ENCODE assay signal across 13 cellular contexts in genomic region chr16:47311738-47312505, GRCh38.
DNase-seq lines count a peak whose midpoint lies in the region; ATAC-seq and TF ChIP-seq lines count a peak whose summit lies in the region.
"Had no signal": no experiment of that assay in that cellular context is flagged by ENCODE, and none has a peak within 500 bp of the region (broad histone marks: within the 10 kb centered on the region; RNA-seq: fewer than 3 reads in every experiment).

No MANE protein-coding gene starts in this region.

- DNase-seq in Caki2 (ENCODE audit: low read depth) (peak; percentile 0), cardiac fibroblast (ENCODE audit: low read depth in 2 of 2) (peak; percentile 7 to 48), kidney epithelial cell (ENCODE audit: low read depth) (peak; percentile 39), GF-D8 (lab: John Stamatoyannopoulos, UW) (no peak), heart right ventricle (no peak)
- no peak for DNase-seq in activated CD4-positive, alpha-beta T cell treated with anti-CD3 and anti-CD28 coated beads, Interleukin-2, amount 50 U/mL, for 1 hour
- DNase-seq in activated CD4-positive, alpha-beta memory T cell treated with anti-CD3 and anti-CD28 coated beads, Interleukin-2, amount 10 ng/mL, durations not matched to agents 7 days and 5 days: no peak
- DNase-seq: activated CD4-positive, CD25-positive, alpha-beta regulatory T cell treated with anti-CD3 and anti-CD28 coated beads, Interleukin-2, amount 50 U/mL, for 72 hours; activated naive CD4-positive, alpha-beta T cell treated with anti-CD3 and anti-CD28 coated beads for 36 hours; NCI-H146 had no signal

- ATAC-seq in heart right ventricle: no peak

- intact Hi-C loops in heart right ventricle (cut with DNase I): no loop called here

- no peak for TF ChIP-seq RAD21 in Ishikawa (IDR thresholded peaks at IDR 0.05; ENCODE audit: low read depth)

- H3K4me3 ChIP-seq in cardiac fibroblast (replicated peaks in 1 of 2; ENCODE audit: low read depth in 2 of 2, low read length in 2 of 2): no peak overlapping the region
- no peak overlapping the region for H3K4me3 ChIP-seq in kidney epithelial cell (ENCODE audit: low read depth, low read length)
- no peak overlapping the region for H3K4me3 ChIP-seq in heart right ventricle

- H3K36me3 ChIP-seq in kidney epithelial cell (ENCODE audit: control insufficient read depth, insufficient read depth, low read length) (no peaks in the 10 kb centered on the region), heart right ventricle (peaks cover 0 to 32% (median 0%) of the 10 kb centered on the region in 9 donors)

- TF ChIP-seq CTCF in cardiac fibroblast (IDR thresholded peaks at IDR 0.05; ENCODE audit: low read depth, low read length) (no peak), kidney epithelial cell (IDR thresholded peaks at IDR 0.05; ENCODE audit: insufficient read depth, low read length, poor library complexity, severe bottlenecking) (no peak), heart right ventricle (IDR thresholded peaks at IDR 0.05) (no peak)

- no peaks in the 10 kb centered on the region for H3K27me3 ChIP-seq in kidney epithelial cell (ENCODE audit: control insufficient read depth, insufficient read depth, low read length)
- no peaks in the 10 kb centered on the region for H3K27me3 ChIP-seq in heart right ventricle

- POLR2A ChIA-PET in activated CD4-positive, alpha-beta memory T cell treated with anti-CD3 and anti-CD28 coated beads, Interleukin-2, amount 10 ng/mL, durations not matched to agents 7 days and 5 days (lab: Charles Lee): no interaction called here

- H3K9me3 Mint-ChIP-seq in activated CD4-positive, alpha-beta memory T cell treated with anti-CD3 and anti-CD28 coated beads, Interleukin-2, amount 10 ng/mL, durations not matched to agents 7 days and 5 days: no peaks in the 10 kb centered on the region
- H3K9me3 Mint-ChIP-seq: activated naive CD4-positive, alpha-beta T cell treated with anti-CD3 and anti-CD28 coated beads for 36 hours had no signal

- no peaks in the 10 kb centered on the region for H3K9me3 ChIP-seq in heart right ventricle

- no peak overlapping the region for H3K27ac ChIP-seq in heart right ventricle

- no peak overlapping the region for H3K27ac Mint-ChIP-seq in activated CD4-positive, alpha-beta memory T cell treated with anti-CD3 and anti-CD28 coated beads, Interleukin-2, amount 10 ng/mL, durations not matched to agents 7 days and 5 days
- H3K27ac Mint-ChIP-seq: activated naive CD4-positive, alpha-beta T cell treated with anti-CD3 and anti-CD28 coated beads for 36 hours; CD14-positive monocyte; memory B cell had no signal

- H3K27me3 Mint-ChIP-seq in activated CD4-positive, alpha-beta memory T cell treated with anti-CD3 and anti-CD28 coated beads, Interleukin-2, amount 10 ng/mL, durations not matched to agents 7 days and 5 days: no peaks in the 10 kb centered on the region
- H3K27me3 Mint-ChIP-seq: memory B cell had no signal

- no peaks in the 10 kb centered on the region for H3K4me1 Mint-ChIP-seq in activated CD4-positive, alpha-beta memory T cell treated with anti-CD3 and anti-CD28 coated beads, Interleukin-2, amount 10 ng/mL, durations not matched to agents 7 days and 5 days

- in situ Hi-C loops in Caki2 (cut with HindIII; ENCODE audit: low pct_unique_long_range_greater_than_20kb, low sequenced_read_pairs): no loop called here

- H3K4me3 Mint-ChIP-seq in activated CD4-positive, alpha-beta memory T cell treated with anti-CD3 and anti-CD28 coated beads, Interleukin-2, amount 10 ng/mL, durations not matched to agents 7 days and 5 days: no peak overlapping the region
- H3K4me3 Mint-ChIP-seq: activated naive CD4-positive, alpha-beta T cell treated with anti-CD3 and anti-CD28 coated beads for 36 hours; CD14-positive monocyte; memory B cell had no signal

- H3K36me3 Mint-ChIP-seq in activated CD4-positive, alpha-beta memory T cell treated with anti-CD3 and anti-CD28 coated beads, Interleukin-2, amount 10 ng/mL, durations not matched to agents 7 days and 5 days (ENCODE audit: low read depth): peaks cover 7% of the 10 kb centered on the region

- CTCF ChIA-PET in activated CD4-positive, alpha-beta memory T cell treated with anti-CD3 and anti-CD28 coated beads, Interleukin-2, amount 10 ng/mL, durations not matched to agents 7 days and 5 days (lab: Charles Lee): no interaction called here

- WGBS in heart right ventricle, 2 donors: 61 to 68% methylated on average over 8 of the region's 8 CpGs

- peaks cover 0 to 31% (median 0%) of the 10 kb centered on the region in 9 donors for H3K4me1 ChIP-seq in heart right ventricle

- no peak for TF ChIP-seq EP300 in Ishikawa (IDR thresholded peaks at IDR 0.05; ENCODE audit: borderline replicate concordance)

TF ChIP-seq in Ishikawa, 13 proteins besides CTCF, POLR2A, EP300 and RAD21:
- TF ChIP-seq, protein P1, sequence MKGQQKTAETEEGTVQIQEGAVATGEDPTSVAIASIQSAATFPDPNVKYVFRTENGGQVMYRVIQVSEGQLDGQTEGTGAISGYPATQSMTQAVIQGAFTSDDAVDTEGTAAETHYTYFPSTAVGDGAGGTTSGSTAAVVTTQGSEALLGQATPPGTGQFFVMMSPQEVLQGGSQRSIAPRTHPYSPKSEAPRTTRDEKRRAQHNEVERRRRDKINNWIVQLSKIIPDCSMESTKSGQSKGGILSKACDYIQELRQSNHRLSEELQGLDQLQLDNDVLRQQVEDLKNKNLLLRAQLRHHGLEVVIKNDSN (IDR thresholded peaks at IDR 0.05): no peak
- TF ChIP-seq NFIC (IDR thresholded peaks at IDR 0.05): peak; percentile 30; the same call in 1 of the 2 replicates
TF ChIP-seq in Ishikawa: peak in this region for 1.

Comparison
In these comparisons a context has a peak if more than half of its experiments do, and no peak if none do; other contexts are left out.
1. DNase-seq: peak in Caki2 (single experiment), cardiac fibroblast (2 of 2) and kidney epithelial cell (single experiment); none in GF-D8 (single experiment), activated CD4-positive, alpha-beta T cell treated with anti-CD3 and anti-CD28 coated beads, Interleukin-2, amount 50 U/mL, for 1 hour (single experiment), heart right ventricle (0 of 2) and activated CD4-positive, alpha-beta memory T cell treated with anti-CD3 and anti-CD28 coated beads, Interleukin-2, amount 10 ng/mL, durations not matched to agents 7 days and 5 days (single experiment).